ENCODE assay signal across 15 cellular contexts in genomic region chr18:7676253-7676873, GRCh38.
"Had no signal": no experiment of that assay in that cellular context is flagged by ENCODE, and none has a peak within 500 bp of the region (broad histone marks: within the 10 kb centered on the region; RNA-seq: fewer than 3 reads in every experiment).

No MANE protein-coding gene starts in this region.

- H3K27me3 Mint-ChIP-seq: activated B cell treated with CpG ODN at 0.5 μM for 24 hours; activated CD4-positive, alpha-beta memory T cell treated with anti-CD3 and anti-CD28 coated beads, Interleukin-2, amount 10 ng/mL, durations not matched to agents 7 days and 5 days; activated CD8-positive, alpha-beta memory T cell treated with anti-CD3 and anti-CD28 coated beads, Interleukin-2, amount 10 ng/mL, durations not matched to agents 7 days and 5 days; activated naive CD8-positive, alpha-beta T cell; effector memory CD8-positive, alpha-beta T cell; memory B cell; naive thymus-derived CD4-positive, alpha-beta T cell; T-cell had no signal

- H3K27me3 ChIP-seq: esophagus squamous epithelium, left lung, ovary, sigmoid colon had no signal

- DNase-seq: activated B cell treated with CpG ODN at 0.5 μM for 24 hours; activated CD4-positive, alpha-beta memory T cell treated with anti-CD3 and anti-CD28 coated beads, Interleukin-2, amount 10 ng/mL, durations not matched to agents 7 days and 5 days; activated CD4-positive, alpha-beta T cell treated with anti-CD3 and anti-CD28 coated beads for 48 hours; activated CD8-positive, alpha-beta memory T cell treated with anti-CD3 and anti-CD28 coated beads, Interleukin-2, amount 10 ng/mL, durations not matched to agents 7 days and 5 days; effector memory CD8-positive, alpha-beta T cell; esophagus squamous epithelium; kidney; left lung; naive thymus-derived CD4-positive, alpha-beta T cell; ovary; sigmoid colon; stimulated activated naive CD4-positive, alpha-beta T cell; T-cell had no signal

- H3K9me3 Mint-ChIP-seq: activated B cell treated with CpG ODN at 0.5 μM for 24 hours; effector memory CD8-positive, alpha-beta T cell; T-cell had no signal

- H3K36me3 ChIP-seq: esophagus squamous epithelium, left lung, ovary, sigmoid colon had no signal

- H3K4me3 ChIP-seq: esophagus squamous epithelium, left lung, ovary, sigmoid colon had no signal

- H3K36me3 Mint-ChIP-seq: activated CD8-positive, alpha-beta memory T cell treated with anti-CD3 and anti-CD28 coated beads, Interleukin-2, amount 10 ng/mL, durations not matched to agents 7 days and 5 days; activated naive CD8-positive, alpha-beta T cell; memory B cell; naive thymus-derived CD4-positive, alpha-beta T cell; T-cell had no signal

- H3K27ac ChIP-seq: esophagus squamous epithelium, left lung, ovary, sigmoid colon had no signal

- H3K4me3 Mint-ChIP-seq: activated B cell treated with CpG ODN at 0.5 μM for 24 hours; activated CD4-positive, alpha-beta memory T cell treated with anti-CD3 and anti-CD28 coated beads, Interleukin-2, amount 10 ng/mL, durations not matched to agents 7 days and 5 days; activated CD8-positive, alpha-beta memory T cell treated with anti-CD3 and anti-CD28 coated beads, Interleukin-2, amount 10 ng/mL, durations not matched to agents 7 days and 5 days; activated naive CD8-positive, alpha-beta T cell; effector memory CD8-positive, alpha-beta T cell; memory B cell; naive thymus-derived CD4-positive, alpha-beta T cell; T-cell had no signal

- ATAC-seq: activated CD8-positive, alpha-beta memory T cell treated with anti-CD3 and anti-CD28 coated beads, Interleukin-2, amount 10 ng/mL, durations not matched to agents 7 days and 5 days; effector memory CD8-positive, alpha-beta T cell; left lung; naive thymus-derived CD4-positive, alpha-beta T cell; T-cell had no signal

- H3K4me1 Mint-ChIP-seq: activated B cell treated with CpG ODN at 0.5 μM for 24 hours; activated CD4-positive, alpha-beta memory T cell treated with anti-CD3 and anti-CD28 coated beads, Interleukin-2, amount 10 ng/mL, durations not matched to agents 7 days and 5 days; activated CD8-positive, alpha-beta memory T cell treated with anti-CD3 and anti-CD28 coated beads, Interleukin-2, amount 10 ng/mL, durations not matched to agents 7 days and 5 days; memory B cell; naive thymus-derived CD4-positive, alpha-beta T cell; T-cell had no signal

- H3K27ac Mint-ChIP-seq: activated B cell treated with CpG ODN at 0.5 μM for 24 hours; activated CD4-positive, alpha-beta memory T cell treated with anti-CD3 and anti-CD28 coated beads, Interleukin-2, amount 10 ng/mL, durations not matched to agents 7 days and 5 days; activated CD8-positive, alpha-beta memory T cell treated with anti-CD3 and anti-CD28 coated beads, Interleukin-2, amount 10 ng/mL, durations not matched to agents 7 days and 5 days; activated naive CD8-positive, alpha-beta T cell; effector memory CD8-positive, alpha-beta T cell; memory B cell; naive thymus-derived CD4-positive, alpha-beta T cell; T-cell had no signal

- H3K4me1 ChIP-seq: esophagus squamous epithelium, left lung had no signal

- H3K9me3 ChIP-seq: esophagus squamous epithelium, left lung, ovary, sigmoid colon had no signal
